In the genomic region with DNA sequence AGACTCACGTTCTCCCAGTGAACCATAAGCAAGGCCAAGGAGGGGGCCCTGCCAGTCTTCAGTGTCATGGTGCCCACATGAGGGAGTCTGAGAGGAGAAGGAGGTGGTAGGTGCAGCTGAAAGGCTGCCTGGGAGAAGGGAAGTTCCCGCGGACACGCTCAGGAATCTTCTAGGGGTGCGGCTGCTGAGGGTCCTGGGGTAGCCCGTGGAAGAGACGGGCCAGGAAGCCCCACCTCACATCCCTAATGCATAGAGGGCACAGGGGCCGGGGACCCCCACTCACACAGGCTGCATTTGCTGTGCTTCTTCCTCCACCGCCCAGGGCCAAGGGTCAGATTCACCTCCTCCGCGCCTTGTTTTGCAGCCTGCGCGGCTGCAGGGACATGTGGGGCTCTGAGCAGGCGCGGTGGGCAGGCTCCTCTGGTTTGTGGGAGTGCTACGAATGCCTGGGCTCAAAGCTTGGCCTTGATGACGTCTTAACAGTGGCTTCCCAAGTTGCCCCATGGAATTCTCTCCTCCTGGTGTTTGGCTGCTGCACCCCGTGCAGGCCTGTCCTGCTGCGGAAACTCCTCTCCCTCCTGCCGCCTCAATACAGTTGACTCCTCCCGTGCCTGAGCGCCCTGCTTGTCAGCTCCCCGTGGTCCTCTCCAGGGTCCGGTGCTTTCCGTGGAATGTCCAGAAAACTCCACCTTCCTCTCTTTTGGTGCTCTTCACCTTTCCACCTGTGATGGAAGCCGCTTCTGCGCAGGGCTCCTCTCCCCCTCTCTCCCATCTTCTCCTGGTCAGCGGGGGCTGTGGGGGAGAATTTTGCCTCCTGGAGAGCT, we compare ENCODE assay signal across 20 cellular contexts.
DNase-seq lines count a peak whose midpoint lies in the region; ATAC-seq and TF ChIP-seq lines count a peak whose summit lies in the region.
"Had no signal": no experiment of that assay in that cellular context is flagged by ENCODE, and none has a peak within 500 bp of the region (broad histone marks: within the 10 kb centered on the region; RNA-seq: fewer than 3 reads in every experiment).

No MANE protein-coding gene starts in this region.

- H3K36me3 ChIP-seq in stomach smooth muscle (ENCODE audit: control insufficient read depth in 2 of 2, insufficient read depth in 2 of 2, low read length in 2 of 2) (no peaks in the 10 kb centered on the region), left lung (no peaks in the 10 kb centered on the region)

- H3K9me3 ChIP-seq in right cardiac atrium (ENCODE audit: control insufficient read depth, low read length), result no peaks in the 10 kb centered on the region
- H3K9me3 ChIP-seq in stomach smooth muscle (ENCODE audit: control insufficient read depth in 2 of 2, low read length in 2 of 2), result no peaks in the 10 kb centered on the region
- no peaks in the 10 kb centered on the region for H3K9me3 ChIP-seq in left lung

- no peak for ATAC-seq in right cardiac atrium
- ATAC-seq in Right ventricle myocardium superior (ENCODE audit: poor library complexity), result no peak
- no peak for ATAC-seq in left lobe of liver
- ATAC-seq in HG03565 (IDR thresholded peaks at IDR 0.05; ENCODE audit: unreplicated experiment), result no peak
- no peak for ATAC-seq in left lung
- ATAC-seq in HG02884 (IDR thresholded peaks at IDR 0.05; ENCODE audit: unreplicated experiment), result no peak
- ATAC-seq in HG03460 (IDR thresholded peaks at IDR 0.05; ENCODE audit: unreplicated experiment), result no peak
- ATAC-seq: HCT116; stimulated activated memory B cell treated with anti-CD40 and anti-IgM and Interleukin-4, amounts not matched to agents 10 μg/mL and 1 μg/mL and 100 μg/mL, for 72 hours had no signal

- peak overlapping the region; percentile 63 to 78 for H3K9ac ChIP-seq in stomach smooth muscle (ENCODE audit: low read length in 2 of 2)

- H3K4me1 ChIP-seq in right cardiac atrium (ENCODE audit: control insufficient read depth, insufficient read depth, low read length) (peaks cover 20% of the 10 kb centered on the region), stomach smooth muscle (ENCODE audit: control insufficient read depth, insufficient read depth, low read length) (peaks cover 36% of the 10 kb centered on the region), left lung (peaks cover 0 to 26% of the 10 kb centered on the region in 2 donors)

- H3K27ac ChIP-seq in right cardiac atrium (ENCODE audit: low read length), result peak overlapping the region; percentile 44
- peak overlapping the region; percentile 93 for H3K27ac ChIP-seq in stomach smooth muscle (ENCODE audit: low read length)
- no peak overlapping the region for H3K27ac ChIP-seq in left lung
- H3K27ac ChIP-seq: VCaP had no signal

- DNase-seq in right cardiac atrium (no peak), Right ventricle myocardium superior (no peak), left lobe of liver (ENCODE audit: low spot score) (peak; percentile 28), left lung (no peak)
- DNase-seq: activated CD4-positive, alpha-beta T cell treated with anti-CD3 and anti-CD28 coated beads, Interleukin-2, amount 50 U/mL, for 1 hour; CD8-positive, alpha-beta memory T cell; central memory CD4-positive, alpha-beta T cell; islet precursor cell; mammary epithelial cell; NCI-H1417; NCI-H2081; NCI-H345; NCI-H774 had no signal

- TF ChIP-seq CTCF in left lung (IDR thresholded peaks at IDR 0.05), result no peak

- H3K27me3 ChIP-seq in right cardiac atrium (ENCODE audit: control insufficient read depth, insufficient read depth), result no peaks in the 10 kb centered on the region
- no peaks in the 10 kb centered on the region for H3K27me3 ChIP-seq in stomach smooth muscle (ENCODE audit: control insufficient read depth in 1 of 2, insufficient read depth in 2 of 2, low read length in 2 of 2)
- no peaks in the 10 kb centered on the region for H3K27me3 ChIP-seq in left lung

- intact Hi-C loops in right cardiac atrium (cut with DNase I), result no loop called here
- intact Hi-C loops in Right ventricle myocardium superior (cut with DNase I), result no loop called here
- intact Hi-C loops in left lung (cut with DNase I), result loop anchor here in 1 of 2 donors (10.0 kb wide), 1 partner anchor 505 kb away; no protein-coding TSS in a partner anchor

- no peak overlapping the region for H3K4me3 ChIP-seq in right cardiac atrium (ENCODE audit: low read length)
- no peak overlapping the region for H3K4me3 ChIP-seq in stomach smooth muscle (ENCODE audit: low read length in 2 of 2)
- no peak overlapping the region for H3K4me3 ChIP-seq in left lung

- WGBS in right cardiac atrium, result 96% methylated on average over 28 of the region's 28 CpGs

Comparison
In these comparisons a context has a peak if more than half of its experiments do, and no peak if none do; other contexts are left out.
1. H3K27ac ChIP-seq: peak in right cardiac atrium (single experiment) and stomach smooth muscle (single experiment); none in left lung (0 of 2).